ENCODE assay signal across 8 cellular contexts in genomic region chr11:62786318-62787004, GRCh38. TPM values are rescaled to one million over a fixed set of nuclear protein-coding genes. Genes with fewer than 3 reads are reported as not detected.
DNase-seq lines count a peak whose midpoint lies in the region; FAIRE-seq and TF ChIP-seq lines count a peak whose summit lies in the region.

No MANE protein-coding gene starts in this region.

- H3K9me3 ChIP-seq in Loucy (ENCODE audit: insufficient read depth, low read depth, low read length) (no peaks in the 10 kb centered on the region), SJCRH30 (replicated peaks) (no peaks in the 10 kb centered on the region), neural progenitor cell (ENCODE audit: low read depth) (no peaks in the 10 kb centered on the region), stomach smooth muscle (ENCODE audit: control insufficient read depth in 2 of 2, low read length in 2 of 2) (no peaks in the 10 kb centered on the region)

- H3K36me3 Mint-ChIP-seq in neural progenitor cell = peaks cover 28% of the 10 kb centered on the region

- H3K9me2 ChIP-seq in Loucy (replicated peaks; ENCODE audit: low read depth, low read length) = no peaks in the 10 kb centered on the region

- H3K9ac ChIP-seq in Loucy (ENCODE audit: low read depth, low read length, poor library complexity, severe bottlenecking) (peak overlapping the region; percentile 98), neural progenitor cell (no peak overlapping the region), stomach smooth muscle (ENCODE audit: low read length in 2 of 2) (peak overlapping the region; percentile 80 to 89)

- DNase-seq in ELF-1 (ENCODE audit: low read depth, low spot score) (peak; percentile 98), H54 (ENCODE audit: insufficient read length, low spot score) (peak; percentile 78), SJCRH30 (peak; percentile 78 to 86), foreskin fibroblast (peak; percentile 78 to 94), neural progenitor cell (ENCODE audit: low spot score) (peak; percentile 96)
- peak; percentile 58 to 78 (median 66) for DNase-seq in activated naive CD4-positive, alpha-beta T cell (lab: John Stamatoyannopoulos, UW)

- peak; percentile 90 for TF ChIP-seq CTCF in Loucy (conservative IDR thresholded peaks at IDR 0.05; ENCODE audit: low read length)
- TF ChIP-seq CTCF in foreskin fibroblast (IDR thresholded peaks at IDR 0.05; ENCODE audit: low read depth, low read length) = peak; percentile 98
- TF ChIP-seq CTCF in neural progenitor cell (IDR thresholded peaks at IDR 0.05) = peak; percentile 91

- H3K4me3 Mint-ChIP-seq in neural progenitor cell = peak overlapping the region; percentile 85

- H3K27ac Mint-ChIP-seq in neural progenitor cell = no peak overlapping the region

- H3K4me1 Mint-ChIP-seq in neural progenitor cell = peaks cover 22% of the 10 kb centered on the region

- H3K79me2 ChIP-seq in Loucy (ENCODE audit: insufficient read depth, low read length) (peaks cover 42% of the 10 kb centered on the region), neural progenitor cell (ENCODE audit: low read depth) (peaks cover 47% of the 10 kb centered on the region)

- TF ChIP-seq POLR2A in H54 (IDR thresholded peaks at IDR 0.05; ENCODE audit: low read depth, low read length) = 0 out of 2 replicates have a peak, but pooled peaks have one; percentile 9

- H3K36me3 ChIP-seq in Loucy (ENCODE audit: insufficient read depth, low read length) = peaks cover 4% of the 10 kb centered on the region; the same call in 1 of the 2 replicates
- peaks cover 4% of the 10 kb centered on the region; the same call in 1 of the 2 replicates for H3K36me3 ChIP-seq in SJCRH30
- no peaks in the 10 kb centered on the region for H3K36me3 ChIP-seq in neural progenitor cell
- peaks cover 23 to 26% of the 10 kb centered on the region in 2 donors for H3K36me3 ChIP-seq in stomach smooth muscle (ENCODE audit: control insufficient read depth in 2 of 2, insufficient read depth in 2 of 2, low read length in 2 of 2)

- H3K9me3 Mint-ChIP-seq in neural progenitor cell = no peaks in the 10 kb centered on the region

- FAIRE-seq in H54 (lab: Jason Lieb, UNC) = no peak

- H3F3A ChIP-seq in Loucy (ENCODE audit: low read depth) = no peaks in the 10 kb centered on the region
- H3F3A ChIP-seq in neural progenitor cell (ENCODE audit: low read depth) = peaks cover 58% of the 10 kb centered on the region

- H4K20me1 ChIP-seq in Loucy (ENCODE audit: insufficient read depth, low read length, poor library complexity, severe bottlenecking) (peaks cover 21% of the 10 kb centered on the region), neural progenitor cell (ENCODE audit: low read depth) (peaks cover 16% of the 10 kb centered on the region)

- H3K27ac ChIP-seq in SJCRH30 = peak overlapping the region; percentile 63; the same call in 1 of the 2 replicates
- peak overlapping the region; percentile 84 for H3K27ac ChIP-seq in neural progenitor cell
- H3K27ac ChIP-seq in stomach smooth muscle (ENCODE audit: low read length) = peak overlapping the region; percentile 91

- peak overlapping the region; percentile 97 for H3K4me3 ChIP-seq in Loucy (ENCODE audit: low read length, poor library complexity, severe bottlenecking)
- peak overlapping the region; percentile 89 for H3K4me3 ChIP-seq in SJCRH30
- H3K4me3 ChIP-seq in foreskin fibroblast (ENCODE audit: low read depth in 1 of 2, low read length in 2 of 2) = peak overlapping the region; percentile 67 to 96
- H3K4me3 ChIP-seq in neural progenitor cell = peak overlapping the region; percentile 79
- peak overlapping the region; percentile 99 to 100 for H3K4me3 ChIP-seq in stomach smooth muscle (ENCODE audit: low read length in 2 of 2)

- H2AFZ ChIP-seq in Loucy (ENCODE audit: low read length) (peak overlapping the region; percentile 44; the same call in 1 of the 2 replicates), neural progenitor cell (replicated peaks) (peak overlapping the region; percentile 10)

- peak overlapping the region; percentile 85 for H3K4me2 ChIP-seq in Loucy (ENCODE audit: low read depth, low read length, poor library complexity, severe bottlenecking)
- peak overlapping the region; percentile 85 for H3K4me2 ChIP-seq in neural progenitor cell

- peaks cover 25% of the 10 kb centered on the region for H3K4me1 ChIP-seq in Loucy (ENCODE audit: insufficient read depth, low read length, poor library complexity, severe bottlenecking)
- H3K4me1 ChIP-seq in SJCRH30 = no peaks in the 10 kb centered on the region
- H3K4me1 ChIP-seq in neural progenitor cell = peaks cover 6% of the 10 kb centered on the region
- H3K4me1 ChIP-seq in stomach smooth muscle (ENCODE audit: control insufficient read depth, insufficient read depth, low read length) = peaks cover 36% of the 10 kb centered on the region

- H3K27me3 Mint-ChIP-seq in neural progenitor cell (ENCODE audit: insufficient read depth, low read depth) = peaks cover 4% of the 10 kb centered on the region

- no peaks in the 10 kb centered on the region for H3K27me3 ChIP-seq in Loucy (ENCODE audit: insufficient read depth, low read length, poor library complexity, severe bottlenecking)
- H3K27me3 ChIP-seq in SJCRH30 = no peaks in the 10 kb centered on the region
- H3K27me3 ChIP-seq in neural progenitor cell = no peaks in the 10 kb centered on the region
- no peaks in the 10 kb centered on the region for H3K27me3 ChIP-seq in stomach smooth muscle (ENCODE audit: control insufficient read depth in 1 of 2, insufficient read depth in 2 of 2, low read length in 2 of 2)

RNA-seq across cellular contexts. Expression of gene TMEM179B, which starts 0.7 kb away (rescaled TPM):
- total RNA-seq in SJCRH30 (2014; rRNA removed; shearing (Covaris generic)) = 27.6 and 31.9 TPM in 2 replicates
- 24.5 and 40.4 TPM in 2 replicates for total RNA-seq in neural progenitor cell (ENCODE audit: low replicate concordance)

RNA-seq across cellular contexts. Expression of gene TMEM223, which starts 5.3 kb away (rescaled TPM):
- 13.3 and 18.3 TPM in 2 replicates for total RNA-seq in SJCRH30 (2014; rRNA removed; shearing (Covaris generic))
- total RNA-seq in neural progenitor cell (ENCODE audit: low replicate concordance) = 9.9 and 38.9 TPM in 2 replicates

RNA-seq across cellular contexts. Expression of gene TAF6L, which starts 15.3 kb away (rescaled TPM):
- total RNA-seq in SJCRH30 (2014; rRNA removed; shearing (Covaris generic)) = 17.3 and 22.2 TPM in 2 replicates
- 28.9 and 39.9 TPM in 2 replicates for total RNA-seq in neural progenitor cell (ENCODE audit: low replicate concordance)

RNA-seq across cellular contexts. Expression of gene NXF1, which starts 18.8 kb away (rescaled TPM):
- 56.4 and 59.3 TPM in 2 replicates for total RNA-seq in SJCRH30 (2014; rRNA removed; shearing (Covaris generic))
- total RNA-seq in neural progenitor cell (ENCODE audit: low replicate concordance) = 23.6 and 36.5 TPM in 2 replicates

RNA-seq across cellular contexts. Expression of gene POLR2G, which starts 25.1 kb away (rescaled TPM):
- 74.1 and 88.0 TPM in 2 replicates for total RNA-seq in SJCRH30 (2014; rRNA removed; shearing (Covaris generic))
- 88.7 and 117 TPM in 2 replicates for total RNA-seq in neural progenitor cell (ENCODE audit: low replicate concordance)

Comparison
In these comparisons a context has a peak if more than half of its experiments do, and no peak if none do; other contexts are left out.
1. Peak in every context shown above with its lines: DNase-seq, H3K4me3 ChIP-seq and H3K27ac ChIP-seq.